ENCODE assay signal across 8 cellular contexts in the genomic region with DNA sequence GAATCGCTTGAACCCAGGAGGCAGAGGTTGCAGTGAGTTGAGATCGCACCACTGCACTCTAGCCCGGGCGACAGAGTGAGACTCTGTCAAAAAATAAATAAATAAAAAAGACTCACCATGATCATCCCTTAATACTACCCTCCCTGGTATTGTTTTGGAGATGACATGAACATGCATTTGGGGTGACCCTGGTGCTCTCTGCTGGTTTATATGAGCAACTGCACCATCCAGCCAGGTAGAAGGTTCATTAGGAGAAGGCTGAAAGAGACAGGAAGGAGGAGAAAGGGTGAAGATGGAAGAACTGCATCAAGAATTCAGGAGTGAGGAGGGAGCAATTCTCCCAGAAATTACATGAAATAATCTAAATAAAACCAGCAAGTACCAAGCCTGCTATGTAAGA.
DNase-seq lines count a peak whose midpoint lies in the region; ATAC-seq and TF ChIP-seq lines count a peak whose summit lies in the region.

No MANE protein-coding gene starts in this region.

- CTCF ChIA-PET in activated naive CD4-positive, alpha-beta T cell treated with anti-CD3 and anti-CD28 coated beads, Interleukin-2, amount 10 ng/mL, durations not matched to agents 7 days and 5 days (lab: Charles Lee): interaction anchor here (0.7 to 3.7 kb wide), 3 partner anchors 104 to 111 kb away, joined by 3 to 35 read pairs (median 6); no protein-coding TSS in a partner anchor

- peak; percentile 59 for DNase-seq in Ammon's horn (ENCODE audit: low spot score)
- peak; percentile 45 for DNase-seq in NCI-H2107 treated with DMSO at 0.1 percent for 48 hours (lab: John Stamatoyannopoulos, UW; ENCODE audit: unreplicated experiment)
- peak; percentile 38 for DNase-seq in activated naive CD4-positive, alpha-beta T cell treated with anti-CD3 and anti-CD28 coated beads, Interleukin-2, amount 10 ng/mL, durations not matched to agents 7 days and 5 days
- peak; percentile 26 for DNase-seq in hepatic stellate cell (ENCODE audit: low spot score)
- DNase-seq in stimulated activated CD4-positive, alpha-beta T cell treated with anti-CD3 and anti-CD28 coated beads, Interleukin-1b, Interleukin-23, amount 100 ng/mL, for 48 hours: peak; percentile 22

- H3K4me3 Mint-ChIP-seq in activated naive CD4-positive, alpha-beta T cell treated with anti-CD3 and anti-CD28 coated beads, Interleukin-2, amount 10 ng/mL, durations not matched to agents 7 days and 5 days: no peak overlapping the region

- ATAC-seq in HG02759 (IDR thresholded peaks at IDR 0.05; ENCODE audit: unreplicated experiment) (no peak), GM18517 (IDR thresholded peaks at IDR 0.05; ENCODE audit: unreplicated experiment) (no peak)

- peak; percentile 70 for TF ChIP-seq CTCF in GM12873 (IDR thresholded peaks at IDR 0.05; ENCODE audit: insufficient read depth, low read depth, low read length, missing control alignments)

- peaks cover 4% of the 10 kb centered on the region for H3K4me1 Mint-ChIP-seq in activated naive CD4-positive, alpha-beta T cell treated with anti-CD3 and anti-CD28 coated beads, Interleukin-2, amount 10 ng/mL, durations not matched to agents 7 days and 5 days

- no peak overlapping the region for H3K27ac Mint-ChIP-seq in activated naive CD4-positive, alpha-beta T cell treated with anti-CD3 and anti-CD28 coated beads, Interleukin-2, amount 10 ng/mL, durations not matched to agents 7 days and 5 days

- no peaks in the 10 kb centered on the region for H3K36me3 Mint-ChIP-seq in activated naive CD4-positive, alpha-beta T cell treated with anti-CD3 and anti-CD28 coated beads, Interleukin-2, amount 10 ng/mL, durations not matched to agents 7 days and 5 days

- no peaks in the 10 kb centered on the region for H3K9me3 Mint-ChIP-seq in activated naive CD4-positive, alpha-beta T cell treated with anti-CD3 and anti-CD28 coated beads, Interleukin-2, amount 10 ng/mL, durations not matched to agents 7 days and 5 days

- peaks cover 27% of the 10 kb centered on the region for H3K27me3 Mint-ChIP-seq in activated naive CD4-positive, alpha-beta T cell treated with anti-CD3 and anti-CD28 coated beads, Interleukin-2, amount 10 ng/mL, durations not matched to agents 7 days and 5 days
